ENCODE assay signal across 8 cellular contexts in genomic region chr15:76339302-76340197, GRCh38. TPM values are rescaled to one million over a fixed set of nuclear protein-coding genes. Genes with fewer than 3 reads are reported as not detected.
DNase-seq lines count a peak whose midpoint lies in the region; ATAC-seq, FAIRE-seq and TF ChIP-seq lines count a peak whose summit lies in the region.

No MANE protein-coding gene starts in this region.

- TF ChIP-seq CTCF in H9 (conservative IDR thresholded peaks at IDR 0.05) = no peak
- TF ChIP-seq CTCF in astrocyte (IDR thresholded peaks at IDR 0.05; ENCODE audit: insufficient read depth, low read depth, low read length) = no peak

- H3K4me3 ChIP-seq in astrocyte (ENCODE audit: insufficient read depth, low read depth, low read length) (no peak overlapping the region), mononuclear cell (ENCODE audit: low read length) (peak overlapping the region; percentile 28)

- H3K23ac ChIP-seq in H9 (ENCODE audit: insufficient read length, low read depth, low read length) = no peak overlapping the region

- H4K91ac ChIP-seq in H9 (ENCODE audit: insufficient read length, low read depth, low read length) = no peak overlapping the region

- H2BK120ac ChIP-seq in H9 (ENCODE audit: low read depth, low read length, poor library complexity, severe bottlenecking) = no peak overlapping the region

- H3K79me2 ChIP-seq in H9 (ENCODE audit: insufficient read depth, low read length) = no peaks in the 10 kb centered on the region
- H3K79me2 ChIP-seq in astrocyte (ENCODE audit: insufficient read depth, low read length) = no peaks in the 10 kb centered on the region

- H2BK20ac ChIP-seq in H9 (ENCODE audit: low read depth, low read length, poor library complexity, severe bottlenecking) = no peak overlapping the region

- DNase-seq in ACHN (peak; percentile 29), H9 (peak; percentile 43), astrocyte (ENCODE audit: low read depth) (peak; percentile 24), amygdala (lab: John Stamatoyannopoulos, UW) (no peak), NAMALWA (ENCODE audit: low spot score) (no peak), NCI-H2171 treated with DMSO at 0.1 percent for 48 hours (lab: John Stamatoyannopoulos, UW) (no peak)

- no peak overlapping the region; a peak in 1 of 7 replicates for H3K27ac Mint-ChIP-seq in H9
- H3K27ac Mint-ChIP-seq in astrocyte (ENCODE audit: unreplicated experiment) = no peak overlapping the region

- no peaks in the 10 kb centered on the region for H3K36me3 ChIP-seq in astrocyte (ENCODE audit: insufficient read depth, low read length)

- peaks cover 14% of the 10 kb centered on the region for H3K23me2 ChIP-seq in H9 (ENCODE audit: insufficient read length, low read depth, low read length, poor library complexity, severe bottlenecking)

- H3K27me3 Mint-ChIP-seq in H9 (ENCODE audit: low read depth) (peaks cover 98% of the 10 kb centered on the region), astrocyte (ENCODE audit: low read depth, unreplicated experiment) (peaks cover 71% of the 10 kb centered on the region)

- H3K4me2 ChIP-seq in H9 (ENCODE audit: insufficient read depth, insufficient read length, low read length) (peak overlapping the region; percentile 51), astrocyte (ENCODE audit: low read length) (peak overlapping the region; percentile 67)

- H3K4me1 ChIP-seq in H9 (ENCODE audit: insufficient read depth, low read length) (peaks cover 3% of the 10 kb centered on the region; the same call in 1 of the 2 replicates), astrocyte (ENCODE audit: insufficient read depth, low read length) (peaks cover 12% of the 10 kb centered on the region), mononuclear cell (ENCODE audit: insufficient read depth, low read length) (peaks cover 89% of the 10 kb centered on the region)

- FAIRE-seq in astrocyte (lab: Jason Lieb, UNC) = no peak

- H4K20me1 ChIP-seq in H9 (ENCODE audit: control insufficient read depth, insufficient read depth, insufficient read length) = no peaks in the 10 kb centered on the region
- H4K20me1 ChIP-seq in astrocyte (ENCODE audit: insufficient read depth, low read length) = peaks cover 38% of the 10 kb centered on the region

- H3K56ac ChIP-seq in H9 (ENCODE audit: insufficient read length, low read depth, low read length) = no peak overlapping the region

- no peak overlapping the region for H3K27ac ChIP-seq in H9 (ENCODE audit: insufficient read length, low read depth, low read length)
- H3K27ac ChIP-seq in astrocyte (ENCODE audit: low read depth, low read length) = no peak overlapping the region

- in situ Hi-C loops in ACHN (cut with HindIII; ENCODE audit: low pct_ligation_motif_present, low pct_unique_long_range_greater_than_20kb, low sequenced_read_pairs) = no loop called here

- no peak overlapping the region for H2BK15ac ChIP-seq in H9 (ENCODE audit: low read depth, low read length)

- no peak overlapping the region for H4K5ac ChIP-seq in H9 (ENCODE audit: insufficient read length, low read depth, low read length)

- H3K4me1 Mint-ChIP-seq in H9 (peaks cover 27 to 57% of the 10 kb centered on the region in 2 experiments), astrocyte (ENCODE audit: low read depth, unreplicated experiment) (peaks cover 10% of the 10 kb centered on the region)

- no peak overlapping the region for H2AK5ac ChIP-seq in H9 (ENCODE audit: insufficient read length, low read length)

- H3K18ac ChIP-seq in H9 (ENCODE audit: insufficient read length, low read depth, low read length) = no peak overlapping the region

- H3K4me3 Mint-ChIP-seq in H9 (peak overlapping the region; percentile 39 to 88), astrocyte (ENCODE audit: unreplicated experiment) (peak overlapping the region; percentile 77)

- H3K36me3 Mint-ChIP-seq in H9 (ENCODE audit: insufficient read depth in 1 of 3, low read depth in 3 of 3) = peaks cover 0 to 2% (median 0%) of the 10 kb centered on the region in 3 experiments; a peak in 1 of 7 replicates
- peaks cover 8% of the 10 kb centered on the region for H3K36me3 Mint-ChIP-seq in astrocyte (ENCODE audit: low read depth, unreplicated experiment)

- H3K9me3 Mint-ChIP-seq in H9 (peaks cover 6 to 24% of the 10 kb centered on the region in 2 experiments; a peak in 4 of 5 replicates), astrocyte (ENCODE audit: unreplicated experiment) (peaks cover 25% of the 10 kb centered on the region)

- H2AFZ ChIP-seq in H9 (ENCODE audit: low read length) (no peak overlapping the region), astrocyte (ENCODE audit: low read depth, low read length) (peak overlapping the region; percentile 35)

- ATAC-seq in HG03469 (IDR thresholded peaks at IDR 0.05; ENCODE audit: unreplicated experiment) = no peak

- no peak overlapping the region for H3K4ac ChIP-seq in H9 (ENCODE audit: low read depth, low read length)

- no CpG with 5 or more reads among the region's 48 CpGs for WGBS in H9 (ENCODE audit: extremely low coverage, insufficient read length, low lambda C conversion rate)

- H3K9me3 ChIP-seq in H9 (ENCODE audit: control insufficient read depth, low read depth, low read length) (no peaks in the 10 kb centered on the region), astrocyte (ENCODE audit: insufficient read depth, low read depth, low read length) (peaks cover 9% of the 10 kb centered on the region), mononuclear cell (ENCODE audit: low read depth, low read length) (no peaks in the 10 kb centered on the region)

- no peak overlapping the region for H3K14ac ChIP-seq in H9 (ENCODE audit: insufficient read depth, low read length)

- H2BK12ac ChIP-seq in H9 (ENCODE audit: insufficient read length, low read depth, low read length) = no peak overlapping the region

- H4K8ac ChIP-seq in H9 (replicated peaks; ENCODE audit: insufficient read length, low read depth, low read length) = no peak overlapping the region

- H3K79me1 ChIP-seq in H9 (ENCODE audit: insufficient read depth, low read depth, low read length, poor library complexity, severe bottlenecking) = no peaks in the 10 kb centered on the region

- H3K27me3 ChIP-seq in H9 (ENCODE audit: insufficient read depth, low read length) (peaks cover 74% of the 10 kb centered on the region), astrocyte (ENCODE audit: insufficient read depth, low read length) (peaks cover 96% of the 10 kb centered on the region), mononuclear cell (ENCODE audit: insufficient read depth, low read length) (peaks cover 98% of the 10 kb centered on the region)

- no peak overlapping the region for H3T11ph ChIP-seq in H9 (ENCODE audit: low read length)

- H3K9ac ChIP-seq in H9 (ENCODE audit: extremely low read depth, insufficient read length, low read length) (no peak overlapping the region), astrocyte (ENCODE audit: low read length) (no peak overlapping the region)

- no peak overlapping the region for H2BK5ac ChIP-seq in H9 (ENCODE audit: insufficient read length, low read length)

RNA-seq across cellular contexts. Expression of gene ISL2, which starts 3.0 kb away (rescaled TPM):
- 0.15 and 0.33 TPM in 2 replicates for total RNA-seq in H9 (2021)
- 1.3 and 2.1 TPM in 2 replicates for total RNA-seq in astrocyte
- total RNA-seq in mononuclear cell = 0.21 TPM

RNA-seq across cellular contexts. Expression of gene ETFA, which starts 28.3 kb away (rescaled TPM):
- total RNA-seq in H9 (2021) = 94.2 and 109 TPM in 2 replicates
- 123 and 126 TPM in 2 replicates for total RNA-seq in astrocyte
- total RNA-seq in mononuclear cell = 51.5 TPM

Comparison
In these comparisons a context has a peak if more than half of its experiments do, and no peak if none do; other contexts are left out.
1. DNase-seq: peak in ACHN (single experiment), H9 (single experiment) and astrocyte (single experiment); none in amygdala (0 of 56), NAMALWA (single experiment) and NCI-H2171 treated with DMSO at 0.1 percent for 48 hours (single experiment).